Comparison of ENCODE assay signal across 16 cellular contexts in genomic region chr10:124142296-124142853, GRCh38. TPM values are rescaled to one million over a fixed set of nuclear protein-coding genes. Genes with fewer than 3 reads are reported as not detected.
DNase-seq lines count a peak whose midpoint lies in the region; ATAC-seq and TF ChIP-seq lines count a peak whose summit lies in the region.
"Had no signal": no experiment of that assay in that cellular context is flagged by ENCODE, and none has a peak within 500 bp of the region (broad histone marks: within the 10 kb centered on the region; RNA-seq: fewer than 3 reads in every experiment).

No MANE protein-coding gene starts in this region.

- intact Hi-C loops in sigmoid colon (cut with DNase I) (no loop called here), left ventricle myocardium inferior (cut with micrococcal nuclease) (no loop called here)

- no peak for TF ChIP-seq POLR2A in sigmoid colon (IDR thresholded peaks at IDR 0.05)

- H3K4me2 ChIP-seq in BLaER1 (peak overlapping the region; percentile 82), KMS-11 (peak overlapping the region; percentile 99)

- H3K9me3 ChIP-seq in BLaER1 (peaks cover 24% of the 10 kb centered on the region), sigmoid colon (peaks cover 0 to 5% (median 0%) of the 10 kb centered on the region in 4 donors), left ventricle myocardium inferior (replicated peaks) (peaks cover 13% of the 10 kb centered on the region)
- H3K9me3 ChIP-seq: Peyer's patch had no signal

- DNase-seq in fibroblast of peridontal ligament (ENCODE audit: extremely low read depth) (peak; percentile 59), sigmoid colon (peak; percentile 37), NOMO-1 treated with DMSO at 0.1 percent for 48 hours (lab: John Stamatoyannopoulos, UW; ENCODE audit: unreplicated experiment) (no peak), brain microvascular endothelial cell (no peak), left ventricle myocardium inferior (no peak)
- DNase-seq: NCI-H1048, NCI-H1436 treated with DMSO at 0.1 percent for 48 hours, NCI-H2081 treated with DMSO at 0.1 percent for 48 hours, NCI-H510A treated with DMSO at 0.1 percent for 48 hours, NCI-H82 had no signal

- H4K20me1 ChIP-seq in BLaER1 (no peaks in the 10 kb centered on the region), KMS-11 (ENCODE audit: insufficient read depth) (no peaks in the 10 kb centered on the region)

- in situ Hi-C loops in brain microvascular endothelial cell (cut with HindIII; ENCODE audit: low pct_ligation_motif_present, low sequenced_read_pairs) = no loop called here

- H3K9ac ChIP-seq in BLaER1 (peak overlapping the region; percentile 26; the same call in 1 of the 2 replicates), KMS-11 (peak overlapping the region; percentile 46)

- no peak for TF ChIP-seq CTCF in KMS-11 (conservative IDR thresholded peaks at IDR 0.05; ENCODE audit: low read depth, low read length)
- TF ChIP-seq CTCF in sigmoid colon (IDR thresholded peaks at IDR 0.05) = no peak
- TF ChIP-seq CTCF in brain microvascular endothelial cell (IDR thresholded peaks at IDR 0.05; ENCODE audit: low read depth, low read length, missing control alignments) = no peak
- no peak for TF ChIP-seq CTCF in left ventricle myocardium inferior (IDR thresholded peaks at IDR 0.05; ENCODE audit: borderline replicate concordance)

- peaks cover 71% of the 10 kb centered on the region for H3K79me2 ChIP-seq in KMS-11 (ENCODE audit: insufficient read depth, low read depth)

- peak overlapping the region; percentile 18; the same call in 1 of the 2 replicates for H3K4me3 ChIP-seq in BLaER1
- H3K4me3 ChIP-seq in KMS-11 (IDR thresholded peaks at IDR 0.05; ENCODE audit: insufficient read depth, low read depth, low read length) = no peak overlapping the region
- H3K4me3 ChIP-seq in sigmoid colon = no peak overlapping the region
- H3K4me3 ChIP-seq in brain microvascular endothelial cell (ENCODE audit: low read depth, low read length) = no peak overlapping the region
- no peak overlapping the region for H3K4me3 ChIP-seq in left ventricle myocardium inferior
- H3K4me3 ChIP-seq: Peyer's patch, SK-N-MC had no signal

- peak overlapping the region; percentile 0; the same call in 1 of the 2 replicates for H2AFZ ChIP-seq in KMS-11 (ENCODE audit: low read depth)

- whole genome bisulfite sequencing in sigmoid colon, 2 donors = 54 to 74% methylated on average over 6 of the region's 6 CpGs

- H3K27ac ChIP-seq in BLaER1 (peak overlapping the region; percentile 83), KMS-11 (peak overlapping the region; percentile 91), sigmoid colon (no peak overlapping the region), brain microvascular endothelial cell (no peak overlapping the region), left ventricle myocardium inferior (replicated peaks) (no peak overlapping the region)
- H3K27ac ChIP-seq: SK-N-MC had no signal

- ATAC-seq in HG03520 (IDR thresholded peaks at IDR 0.05; ENCODE audit: unreplicated experiment) = no peak
- ATAC-seq: Right ventricle myocardium inferior had no signal

- no peaks in the 10 kb centered on the region for H3K27me3 ChIP-seq in BLaER1
- H3K27me3 ChIP-seq in KMS-11 (ENCODE audit: insufficient read depth, low read depth) = no peaks in the 10 kb centered on the region
- no peaks in the 10 kb centered on the region for H3K27me3 ChIP-seq in sigmoid colon
- H3K27me3 ChIP-seq in brain microvascular endothelial cell (replicated peaks) = no peaks in the 10 kb centered on the region
- no peaks in the 10 kb centered on the region for H3K27me3 ChIP-seq in left ventricle myocardium inferior (ENCODE audit: low read depth)
- H3K27me3 ChIP-seq: Peyer's patch had no signal

- TF ChIP-seq EP300 in sigmoid colon (IDR thresholded peaks at IDR 0.05) = no peak

- H3K36me3 ChIP-seq in BLaER1 = peaks cover 4% of the 10 kb centered on the region; the same call in 1 of the 2 replicates
- H3K36me3 ChIP-seq in KMS-11 (ENCODE audit: insufficient read depth) = no peaks in the 10 kb centered on the region; the same call in 1 of the 2 replicates
- H3K36me3 ChIP-seq in sigmoid colon = no peaks in the 10 kb centered on the region
- no peaks in the 10 kb centered on the region for H3K36me3 ChIP-seq in brain microvascular endothelial cell (replicated peaks)
- no peaks in the 10 kb centered on the region for H3K36me3 ChIP-seq in left ventricle myocardium inferior
- H3K36me3 ChIP-seq: Peyer's patch had no signal

- H3K4me1 ChIP-seq in BLaER1 = peaks cover 69% of the 10 kb centered on the region
- peaks cover 77% of the 10 kb centered on the region for H3K4me1 ChIP-seq in KMS-11 (ENCODE audit: low read depth, poor library complexity, severe bottlenecking)
- no peaks in the 10 kb centered on the region for H3K4me1 ChIP-seq in sigmoid colon
- H3K4me1 ChIP-seq in left ventricle myocardium inferior = peaks cover 9% of the 10 kb centered on the region
- H3K4me1 ChIP-seq: Peyer's patch had no signal

RNA-seq across cellular contexts. Expression of gene CHST15, which starts 49.0 kb away (rescaled TPM):
- total RNA-seq in sigmoid colon (10 to 100 TPM; 29.9 to 57.9 (median 43.8) TPM), left ventricle myocardium inferior (4.5 TPM)
- 1 to 10 TPM; 2.4 to 8.7 (median 3.5) TPM for polyA plus RNA-seq in sigmoid colon

Comparison
In these comparisons a context has a peak if more than half of its experiments do, and no peak if none do; other contexts are left out.
1. H3K27ac ChIP-seq: peak in BLaER1 (single experiment) and KMS-11 (single experiment); none in sigmoid colon (0 of 4), brain microvascular endothelial cell (single experiment) and left ventricle myocardium inferior (single experiment).
2. DNase-seq: peak in fibroblast of peridontal ligament (single experiment) and sigmoid colon (single experiment); none in NOMO-1 treated with DMSO at 0.1 percent for 48 hours (single experiment), brain microvascular endothelial cell (single experiment) and left ventricle myocardium inferior (single experiment).